17 cellular contexts compared by ENCODE assay signal in genomic region chr1:19079983-19080472, GRCh38.
DNase-seq lines count a peak whose midpoint lies in the region; FAIRE-seq and TF ChIP-seq lines count a peak whose summit lies in the region.
"Had no signal": no experiment of that assay in that cellular context is flagged by ENCODE, and none has a peak within 500 bp of the region (broad histone marks: within the 10 kb centered on the region; RNA-seq: fewer than 3 reads in every experiment).

No MANE protein-coding gene starts in this region.

- H3K9me3 ChIP-seq in kidney (ENCODE audit: control insufficient read depth in 1 of 2, low read length in 2 of 2) (no peaks in the 10 kb centered on the region), prostate gland (no peaks in the 10 kb centered on the region)

- WGBS in prostate gland, result 35% methylated on average over 5 of the region's 5 CpGs

- CTCF ChIA-PET in RWPE1 (lab: Yijun Ruan, JAX), result no interaction called here

- peaks cover 48 to 71% of the 10 kb centered on the region in 2 donors for H3K36me3 ChIP-seq in kidney (ENCODE audit: control insufficient read depth in 1 of 2, insufficient read depth in 2 of 2, low read length in 2 of 2)
- peaks cover 12 to 25% of the 10 kb centered on the region in 2 donors for H3K36me3 ChIP-seq in prostate gland
- H3K36me3 ChIP-seq: neural progenitor cell had no signal

- H3K4me3 ChIP-seq in kidney (ENCODE audit: low read length in 2 of 2) (no peak overlapping the region), prostate gland (no peak overlapping the region)
- H3K4me3 ChIP-seq: lung, neural progenitor cell, SK-N-MC had no signal

- no peaks in the 10 kb centered on the region for H3K27me3 ChIP-seq in prostate gland (replicated peaks; ENCODE audit: insufficient read depth)
- H3K27me3 ChIP-seq: neural progenitor cell had no signal

- DNase-seq in ACHN, result peak; percentile 79
- DNase-seq in RWPE1 (ENCODE audit: low spot score), result no peak
- DNase-seq in kidney, result peak; percentile 66
- peak; percentile 87 for DNase-seq in prostate gland (ENCODE audit: low spot score)
- no peak for DNase-seq in stimulated activated CD4-positive, alpha-beta T cell treated with anti-CD3 and anti-CD28 coated beads, Interleukin-2, amount 100 ng/mL, for 24 hours
- no peak for DNase-seq in retina
- DNase-seq in stimulated activated naive CD4-positive, alpha-beta T cell treated with Interleukin-2 at 50 U/mL for 16 hours (lab: John Stamatoyannopoulos, UW), result no peak
- no peak for DNase-seq in iPS-NIHi7 (ENCODE audit: extremely low spot score)
- DNase-seq: activated CD4-positive, alpha-beta T cell treated with anti-CD3 and anti-CD28 coated beads, Interleukin-2, amount 50 U/mL, for 4 hours; activated naive CD8-positive, alpha-beta T cell treated with anti-CD3 and anti-CD28 coated beads, Interleukin-2, amount 50 U/mL, for 24 hours; activated T-cell treated with anti-CD3 and anti-CD28 coated beads, Interleukin-2, amount 50 U/mL, for 48 hours; Karpas-422; stimulated activated CD4-positive, alpha-beta T cell treated with anti-CD3 and anti-CD28 coated beads, Interleukin-12 subunit alpha, Interleukin-12 subunit beta, amount 100 ng/mL, for 4 hours had no signal

- TF ChIP-seq CTCF in RWPE1 (conservative IDR thresholded peaks at IDR 0.05; ENCODE audit: low read depth) (no peak), kidney (IDR thresholded peaks at IDR 0.05; ENCODE audit: borderline replicate concordance, extremely low read depth, insufficient read depth) (no peak), prostate gland (IDR thresholded peaks at IDR 0.05) (no peak)

- in situ Hi-C loops in ACHN (cut with HindIII; ENCODE audit: low pct_ligation_motif_present, low pct_unique_long_range_greater_than_20kb, low sequenced_read_pairs), result no loop called here

- POLR2A ChIA-PET in RWPE1 (lab: Yijun Ruan, JAX; ENCODE audit: low non-redundant PET), result no interaction called here

- H3K9ac ChIP-seq in kidney (ENCODE audit: low read length in 2 of 2), result peak overlapping the region in 1 of 2 donors; percentile 48
- H3K9ac ChIP-seq: neural progenitor cell had no signal

- peaks cover 25 to 26% of the 10 kb centered on the region in 2 donors for H3K4me1 ChIP-seq in kidney (ENCODE audit: control insufficient read depth in 1 of 2, insufficient read depth in 1 of 2, low read depth in 1 of 2, low read length in 2 of 2)
- H3K4me1 ChIP-seq in prostate gland (replicated peaks), result peaks cover 34% of the 10 kb centered on the region
- H3K4me1 ChIP-seq: neural progenitor cell had no signal

- peak; percentile 64 for FAIRE-seq in kidney (lab: Jason Lieb, UNC)
- FAIRE-seq: GM19239 had no signal

- TF ChIP-seq POLR2A in prostate gland (IDR thresholded peaks at IDR 0.05), result peak; percentile 15

- H3K27ac ChIP-seq in RWPE1 (peak overlapping the region; percentile 25; the same call in 1 of the 2 replicates), kidney (ENCODE audit: low read depth in 2 of 2, low read length in 2 of 2) (peak overlapping the region; percentile 89 to 95), prostate gland (peak overlapping the region; percentile 68 to 84)
- H3K27ac ChIP-seq: neural progenitor cell, SK-N-MC had no signal

- intact Hi-C loops in kidney (cut with DNase I), result no loop called here
- intact Hi-C loops in prostate gland (cut with DNase I), result no loop called here

Comparison
In these comparisons a context has a peak if more than half of its experiments do, and no peak if none do; other contexts are left out.
1. DNase-seq: peak in ACHN (single experiment), kidney (single experiment) and prostate gland (single experiment); none in RWPE1 (single experiment), stimulated activated CD4-positive, alpha-beta T cell treated with anti-CD3 and anti-CD28 coated beads, Interleukin-2, amount 100 ng/mL, for 24 hours (0 of 2), retina (single experiment), stimulated activated naive CD4-positive, alpha-beta T cell treated with Interleukin-2 at 50 U/mL for 16 hours (single experiment) and iPS-NIHi7 (single experiment).
2. H3K27ac ChIP-seq: peak in every context shown above with its lines; median percentile 92 in kidney; 76 in prostate gland; 25 in RWPE1.